29 cellular contexts compared by ENCODE assay signal in the genomic region with DNA sequence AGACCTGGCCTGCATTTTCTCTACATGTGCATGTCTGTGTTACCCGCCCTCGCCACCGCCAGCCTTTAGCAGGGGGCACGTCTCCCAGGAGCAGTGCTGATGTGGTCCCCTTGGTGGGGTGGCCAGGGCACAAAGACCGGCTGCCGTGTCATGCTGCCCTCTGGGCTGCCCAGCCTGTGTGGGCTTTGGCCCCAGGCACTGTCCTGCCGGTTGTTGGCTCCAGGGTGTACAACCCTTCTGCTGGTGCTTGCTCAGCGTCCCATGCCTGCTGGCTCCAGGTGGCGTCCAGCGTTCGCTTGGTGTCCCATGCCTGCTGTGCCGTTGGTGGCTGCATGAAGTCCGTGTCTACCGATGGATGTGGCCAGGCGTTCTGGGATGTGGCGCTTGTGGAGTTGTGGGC. TPM values are rescaled to one million over a fixed set of nuclear protein-coding genes. Genes with fewer than 3 reads are reported as not detected.
A peak's percentile ranks its signal among the peaks of the same experiment; 100 is the strongest.
DNase-seq lines count a peak whose midpoint lies in the region; ATAC-seq, FAIRE-seq and TF ChIP-seq lines count a peak whose summit lies in the region.
"Had no signal": no experiment of that assay in that cellular context is flagged by ENCODE, and none has a peak within 500 bp of the region (broad histone marks: within the 10 kb centered on the region; RNA-seq: fewer than 3 reads in every experiment).

No MANE protein-coding gene starts in this region.

- no peak overlapping the region for H3K4me3 ChIP-seq in HEK293 (ENCODE audit: low read depth, low read length)
- H3K4me3 ChIP-seq in astrocyte (ENCODE audit: insufficient read depth, low read depth, low read length), result no peak overlapping the region
- no peak overlapping the region for H3K4me3 ChIP-seq in lower lobe of right lung
- no peak overlapping the region for H3K4me3 ChIP-seq in spleen
- H3K4me3 ChIP-seq: BLaER1 treated with 17β-estradiol and CSF1 and Interleukin-3, amounts not matched to agents 10 nM and 100 nM had no signal

- H3K4me1 Mint-ChIP-seq in astrocyte (ENCODE audit: low read depth, unreplicated experiment), result peaks cover 27% of the 10 kb centered on the region

- peaks cover 84% of the 10 kb centered on the region for H3K79me2 ChIP-seq in astrocyte (ENCODE audit: insufficient read depth, low read length)

- peaks cover 6% of the 10 kb centered on the region for H3K36me3 Mint-ChIP-seq in astrocyte (ENCODE audit: low read depth, unreplicated experiment)
- H3K36me3 Mint-ChIP-seq: naive thymus-derived CD8-positive, alpha-beta T cell had no signal

- no peak overlapping the region for H3K4me3 Mint-ChIP-seq in astrocyte (ENCODE audit: unreplicated experiment)
- H3K4me3 Mint-ChIP-seq: naive thymus-derived CD8-positive, alpha-beta T cell had no signal

- H3K27ac Mint-ChIP-seq in astrocyte (ENCODE audit: unreplicated experiment), result no peak overlapping the region
- H3K27ac Mint-ChIP-seq: naive thymus-derived CD8-positive, alpha-beta T cell had no signal

- TF ChIP-seq CTCF in HEK293 (tag by site-specific recombination; IDR thresholded peaks at IDR 0.05) (no peak), astrocyte (IDR thresholded peaks at IDR 0.05; ENCODE audit: insufficient read depth, low read depth, low read length) (no peak), lower lobe of right lung (IDR thresholded peaks at IDR 0.05) (no peak), spleen (IDR thresholded peaks at IDR 0.05 in 8 of 11, conservative IDR thresholded peaks at IDR 0.05 in 3 of 11) (no peak)

- H3K36me3 ChIP-seq in HEK293 (ENCODE audit: control insufficient read depth in 2 of 2, insufficient read depth in 1 of 2, low read length in 2 of 2) (peaks cover 0 to 26% of the 10 kb centered on the region in 2 experiments; a peak in 1 of 3 replicates), astrocyte (ENCODE audit: insufficient read depth, low read length) (no peaks in the 10 kb centered on the region), lower lobe of right lung (peaks cover 7% of the 10 kb centered on the region), spleen (no peaks in the 10 kb centered on the region)
- H3K36me3 ChIP-seq: BLaER1 treated with 17β-estradiol and CSF1 and Interleukin-3, amounts not matched to agents 10 nM and 100 nM had no signal

- intact Hi-C loops in lower lobe of right lung (cut with DNase I) (no loop called here), spleen (cut with DNase I; ENCODE audit: low total_unique reads) (no loop called here)

- no peaks in the 10 kb centered on the region for H3K9me3 Mint-ChIP-seq in astrocyte (ENCODE audit: unreplicated experiment)
- H3K9me3 Mint-ChIP-seq: naive thymus-derived CD8-positive, alpha-beta T cell had no signal

- H3K27ac ChIP-seq in HEK293 (ENCODE audit: extremely low read depth, low read depth, low read length) (no peak overlapping the region), astrocyte (ENCODE audit: low read depth, low read length) (no peak overlapping the region), lower lobe of right lung (peak overlapping the region; percentile 71), spleen (no peak overlapping the region)
- H3K27ac ChIP-seq: BLaER1 treated with 17β-estradiol and CSF1 and Interleukin-3, amounts not matched to agents 10 nM and 100 nM had no signal

- H3K4me1 ChIP-seq in HEK293 (ENCODE audit: control insufficient read depth, insufficient read depth, low read length) (peaks cover 8% of the 10 kb centered on the region), astrocyte (ENCODE audit: insufficient read depth, low read length) (peaks cover 62% of the 10 kb centered on the region), lower lobe of right lung (peaks cover 83% of the 10 kb centered on the region), spleen (peaks cover 6 to 71% (median 34%) of the 10 kb centered on the region in 6 donors)

- no peak for DNase-seq in astrocyte (ENCODE audit: low read depth)
- DNase-seq in lower lobe of right lung, result no peak
- peak; percentile 76 for DNase-seq in spleen
- DNase-seq in DMS153 treated with DMSO at 0.1 percent for 48 hours (lab: John Stamatoyannopoulos, UW; ENCODE audit: unreplicated experiment), result no peak
- DNase-seq in OCI-M1 (lab: John Stamatoyannopoulos, UW), result no peak
- DNase-seq: ACHN; activated CD4-positive, alpha-beta T cell treated with anti-CD3 and anti-CD28 coated beads, Interleukin-2, amount 50 U/mL, for 48 hours; activated CD4-positive, CD25-positive, alpha-beta regulatory T cell; activated CD8-positive, alpha-beta memory T cell treated with anti-CD3 and anti-CD28 coated beads, Interleukin-2, amount 50 U/mL, for 48 hours; activated effector memory CD4-positive, alpha-beta T cell treated with Interleukin-2 at 50 U/mL for 16 hours; Calu3; cortex of kidney; EL; GM23248; kidney glomerular epithelial cell; naive thymus-derived CD8-positive, alpha-beta T cell; NCI-H2171 treated with DMSO at 0.1 percent for 48 hours; NCI-H524 treated with DMSO at 0.1 percent for 48 hours; SHP77; small intestine; stimulated activated CD4-positive, alpha-beta T cell treated with anti-CD3 and anti-CD28 coated beads, Interleukin-2, amount 100 ng/mL, for 48 hours; stimulated activated naive CD8-positive, alpha-beta T cell treated with anti-CD3 and anti-CD28 coated beads, Interleukin-15, Interleukin-2, amounts not matched to agents 100 U/mL and 50 U/mL, for 24 hours; T1000 had no signal

- ATAC-seq in lower lobe of right lung (no peak), HG03196 (IDR thresholded peaks at IDR 0.05; ENCODE audit: unreplicated experiment) (no peak), GM18861 (IDR thresholded peaks at IDR 0.05; ENCODE audit: unreplicated experiment) (no peak)
- ATAC-seq: naive thymus-derived CD8-positive, alpha-beta T cell; stimulated activated naive CD8-positive, alpha-beta T cell treated with anti-CD3 and anti-CD28 coated beads, Interleukin-15, Interleukin-2, amounts not matched to agents 100 U/mL and 50 U/mL, for 24 hours had no signal

- H3K9ac ChIP-seq in astrocyte (ENCODE audit: low read length), result no peak overlapping the region
- H3K9ac ChIP-seq: BLaER1 treated with 17β-estradiol and CSF1 and Interleukin-3, amounts not matched to agents 10 nM and 100 nM; parathyroid adenoma had no signal

- POLR2A ChIA-PET in HEK293 (lab: Yijun Ruan, JAX), result interaction anchor here (1.8 kb wide), 1 partner anchor 18 kb away, joined by 6 read pairs; no protein-coding TSS in a partner anchor

- CTCF ChIA-PET in HEK293 (lab: Yijun Ruan, JAX), result interaction anchor here (1.7 to 3.5 kb wide), 4 partner anchors 11 to 59 kb away, joined by 6 to 32 read pairs (median 8); no protein-coding TSS in a partner anchor

- no peak for TF ChIP-seq POLR2A in spleen (IDR thresholded peaks at IDR 0.05)

- no peak overlapping the region for H2AFZ ChIP-seq in astrocyte (ENCODE audit: low read depth, low read length)
- H2AFZ ChIP-seq: GM23248, parathyroid adenoma had no signal

- H3K4me2 ChIP-seq in astrocyte (ENCODE audit: low read length), result peak overlapping the region; percentile 76

- H3K27me3 ChIP-seq in astrocyte (ENCODE audit: insufficient read depth, low read length) (no peaks in the 10 kb centered on the region), lower lobe of right lung (ENCODE audit: low read depth) (no peaks in the 10 kb centered on the region), spleen (replicated peaks in 1 of 7) (peaks cover 0 to 29% (median 0%) of the 10 kb centered on the region in 7 donors)

- H4K20me1 ChIP-seq in astrocyte (ENCODE audit: insufficient read depth, low read length), result peaks cover 71% of the 10 kb centered on the region

- WGBS in spleen, 5 donors, result 89 to 96% (median 91%) methylated on average over 8 to 16 of the region's 16 CpGs

- H3K9me3 ChIP-seq in HEK293 (ENCODE audit: control insufficient read depth, insufficient read depth, low read depth, low read length) (no peaks in the 10 kb centered on the region), astrocyte (ENCODE audit: insufficient read depth, low read depth, low read length) (no peaks in the 10 kb centered on the region), lower lobe of right lung (no peaks in the 10 kb centered on the region), spleen (no peaks in the 10 kb centered on the region)
- H3K9me3 ChIP-seq: BLaER1 treated with 17β-estradiol and CSF1 and Interleukin-3, amounts not matched to agents 10 nM and 100 nM had no signal

- H3K27me3 Mint-ChIP-seq in astrocyte (ENCODE audit: low read depth, unreplicated experiment), result no peaks in the 10 kb centered on the region

- FAIRE-seq in astrocyte (lab: Jason Lieb, UNC), result no peak
- FAIRE-seq: bronchial epithelial cell, small intestine had no signal

TF ChIP-seq in HEK293, 187 proteins besides CTCF, POLR2A, EP300 and RAD21:
- TF ChIP-seq ZNF701 (tag by site-specific recombination; IDR thresholded peaks at IDR 0.05), result no peak
- TF ChIP-seq ZFP69B (tag by site-specific recombination; IDR thresholded peaks at IDR 0.05), result no peak
- TF ChIP-seq GLIS1 (tag by site-specific recombination; IDR thresholded peaks at IDR 0.05), result peak; percentile 7; the same call in 1 of the 2 replicates
- TF ChIP-seq, protein P1, sequence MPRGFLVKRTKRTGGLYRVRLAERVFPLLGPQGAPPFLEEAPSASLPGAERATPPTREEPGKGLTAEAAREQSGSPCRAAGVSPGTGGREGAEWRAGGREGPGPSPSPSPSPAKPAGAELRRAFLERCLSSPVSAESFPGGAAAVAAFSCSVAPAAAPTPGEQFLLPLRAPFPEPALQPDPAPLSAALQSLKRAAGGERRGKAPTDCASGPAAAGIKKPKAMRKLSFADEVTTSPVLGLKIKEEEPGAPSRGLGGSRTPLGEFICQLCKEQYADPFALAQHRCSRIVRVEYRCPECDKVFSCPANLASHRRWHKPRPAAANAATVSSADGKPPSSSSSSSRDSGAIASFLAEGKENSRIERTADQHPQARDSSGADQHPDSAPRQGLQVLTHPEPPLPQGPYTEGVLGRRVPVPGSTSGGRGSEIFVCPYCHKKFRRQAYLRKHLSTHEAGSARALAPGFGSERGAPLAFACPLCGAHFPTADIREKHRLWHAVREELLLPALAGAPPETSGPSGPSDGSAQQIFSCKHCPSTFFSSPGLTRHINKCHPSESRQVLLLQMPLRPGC (tag by site-specific recombination; IDR thresholded peaks at IDR 0.05), result no peak
- TF ChIP-seq ZNF248 (tag by site-specific recombination; IDR thresholded peaks at IDR 0.05), result no peak
- no peak for TF ChIP-seq ZBTB1 (tag by site-specific recombination; IDR thresholded peaks at IDR 0.05)

RNA-seq across cellular contexts. Expression of a gene that starts 4.1 kb away (rescaled TPM):
- total RNA-seq in astrocyte, result 43.3 and 51.4 TPM in 2 replicates
- 119 TPM for total RNA-seq in lower lobe of right lung
- total RNA-seq in spleen, result 10 to 100 TPM; 12.7 to 33.2 (median 23.4) TPM
- 10 to 100 TPM in 1 of 3 donors, 1 to 10 TPM in 2; 2.8 to 11.8 (median 4.4) TPM for polyA plus RNA-seq in spleen

RNA-seq across cellular contexts. Expression of a gene that starts 47.5 kb away (rescaled TPM):
- 16.8 and 19.0 TPM in 2 replicates for total RNA-seq in astrocyte
- 28.8 TPM for total RNA-seq in lower lobe of right lung
- total RNA-seq in spleen, result 10 to 100 TPM; 23.0 to 35.7 (median 31.5) TPM
- polyA plus RNA-seq in spleen, result 10 to 100 TPM; 24.0 to 41.1 (median 25.4) TPM
